Comparison of ENCODE assay signal across 19 cellular contexts in genomic region chr22:22813126-22814075, GRCh38.
"Had no signal": no experiment of that assay in that cellular context is flagged by ENCODE, and none has a peak within 500 bp of the region (broad histone marks: within the 10 kb centered on the region; RNA-seq: fewer than 3 reads in every experiment).

No MANE protein-coding gene starts in this region.

- H3K27me3 Mint-ChIP-seq: dendritic cell treated with granulocyte-macrophage colony-stimulating factor and Interleukin-4, amounts not matched to agents 40 ng/mL and 50 ng/mL, for 4 days had no signal

- H3K27ac ChIP-seq: body of pancreas, epithelial cell of prostate, lower lobe of right lung, neutrophil, transverse colon had no signal

- H3K36me3 ChIP-seq: lower lobe of right lung, neutrophil, transverse colon had no signal

- H3K4me1 ChIP-seq: body of pancreas, lower lobe of right lung, transverse colon had no signal

- H3K36me3 Mint-ChIP-seq: mesothelial cell of epicardium had no signal

- H3K4me1 Mint-ChIP-seq: mesothelial cell of epicardium had no signal

- H3K4me3 Mint-ChIP-seq: dendritic cell treated with granulocyte-macrophage colony-stimulating factor and Interleukin-4, amounts not matched to agents 40 ng/mL and 50 ng/mL, for 4 days; mesothelial cell of epicardium had no signal

- DNase-seq: activated CD4-positive, alpha-beta T cell treated with anti-CD3 and anti-CD28 coated beads, Interleukin-2, amount 50 U/mL, for 48 hours; activated CD4-positive, CD25-positive, alpha-beta regulatory T cell treated with anti-CD3 and anti-CD28 coated beads, Interleukin-2, amount 50 U/mL, for 72 hours; activated naive CD4-positive, alpha-beta T cell treated with anti-CD3 and anti-CD28 coated beads, Interleukin-2, amount 50 U/mL, for 16 hours; activated T-cell treated with anti-CD3 and anti-CD28 coated beads, Interleukin-2, amount 50 U/mL, for 1 hour; body of pancreas; central memory CD4-positive, alpha-beta T cell; effector memory CD4-positive, alpha-beta T cell; left cardiac atrium; lower lobe of right lung; stimulated activated CD4-positive, alpha-beta T cell treated with anti-CD3 and anti-CD28 coated beads, Interleukin-15, amount 100 ng/mL, for 24 hours; stimulated activated CD4-positive, alpha-beta T cell treated with anti-CD3 and anti-CD28 coated beads, Interleukin-4, amount 100 ng/mL, for 1 hour; stimulated activated naive CD4-positive, alpha-beta T cell; T1000; transverse colon had no signal

- H3K9me3 Mint-ChIP-seq: activated T-helper 2 cell treated with anti-CD3 and anti-CD28 coated beads, Interferon-gamma antibody, Interleukin-2, Interleukin-4, amounts not matched to agents 10 μg/mL and 5 μg/mL and 100 μg/mL, durations not matched to agents 14 hours and 24 hours and 36 hours; dendritic cell treated with granulocyte-macrophage colony-stimulating factor and Interleukin-4, amounts not matched to agents 40 ng/mL and 50 ng/mL, for 4 days; mesothelial cell of epicardium had no signal

- H3K9me3 ChIP-seq: body of pancreas, lower lobe of right lung, neutrophil, transverse colon had no signal

- H3K27ac Mint-ChIP-seq: activated T-helper 2 cell treated with anti-CD3 and anti-CD28 coated beads, Interferon-gamma antibody, Interleukin-2, Interleukin-4, amounts not matched to agents 10 μg/mL and 5 μg/mL and 100 μg/mL, durations not matched to agents 14 hours and 24 hours and 36 hours; mesothelial cell of epicardium had no signal

- H3K4me3 ChIP-seq: body of pancreas, lower lobe of right lung, transverse colon had no signal

- H3K27me3 ChIP-seq: body of pancreas, neutrophil, transverse colon had no signal
